8 cellular contexts compared by ENCODE assay signal in genomic region chr5:179762079-179762780, GRCh38. TPM values are rescaled to one million over a fixed set of nuclear protein-coding genes. Genes with fewer than 3 reads are reported as not detected.
DNase-seq lines count a peak whose midpoint lies in the region; ATAC-seq, FAIRE-seq and TF ChIP-seq lines count a peak whose summit lies in the region.

No MANE protein-coding gene starts in this region.

- no peak for FAIRE-seq in H54 (lab: Jason Lieb, UNC)

- H3K4me1 Mint-ChIP-seq in activated CD4-positive, alpha-beta T cell treated with anti-CD3 and anti-CD28 coated beads for 36 hours, result peaks cover 74% of the 10 kb centered on the region
- peaks cover 60% of the 10 kb centered on the region for H3K4me1 Mint-ChIP-seq in activated CD4-positive, alpha-beta memory T cell treated with anti-CD3 and anti-CD28 coated beads for 36 hours (ENCODE audit: low read depth)

- H3K36me3 Mint-ChIP-seq in activated CD4-positive, alpha-beta T cell treated with anti-CD3 and anti-CD28 coated beads for 36 hours (ENCODE audit: low read depth), result peaks cover 23% of the 10 kb centered on the region
- H3K36me3 Mint-ChIP-seq in activated CD4-positive, alpha-beta memory T cell treated with anti-CD3 and anti-CD28 coated beads for 36 hours, result peaks cover 13% of the 10 kb centered on the region

- peak overlapping the region; percentile 47 for H3K27ac Mint-ChIP-seq in activated CD4-positive, alpha-beta T cell treated with anti-CD3 and anti-CD28 coated beads for 36 hours
- peak overlapping the region; percentile 49 for H3K27ac Mint-ChIP-seq in activated CD4-positive, alpha-beta memory T cell treated with anti-CD3 and anti-CD28 coated beads for 36 hours

- no peak; the same call in 1 of the 2 replicates for TF ChIP-seq POLR2A in H54 (IDR thresholded peaks at IDR 0.05; ENCODE audit: low read depth, low read length)

- no peak overlapping the region for H3K4me3 Mint-ChIP-seq in activated CD4-positive, alpha-beta T cell treated with anti-CD3 and anti-CD28 coated beads for 36 hours
- no peak overlapping the region for H3K4me3 Mint-ChIP-seq in activated CD4-positive, alpha-beta memory T cell treated with anti-CD3 and anti-CD28 coated beads for 36 hours

- DNase-seq in activated CD4-positive, alpha-beta T cell treated with anti-CD3 and anti-CD28 coated beads for 36 hours, result peak; percentile 51
- DNase-seq in activated CD4-positive, alpha-beta T cell treated with anti-CD3 and anti-CD28 coated beads, Interleukin-2, amount 50 U/mL, for 4 hours, result no peak
- DNase-seq in Kasumi-1 (lab: John Stamatoyannopoulos, UW), result peak; percentile 75 to 76
- DNase-seq in activated CD4-positive, alpha-beta memory T cell treated with anti-CD3 and anti-CD28 coated beads for 36 hours, result peak; percentile 57
- no peak for DNase-seq in left ventricle myocardium superior
- no peak for DNase-seq in H54 (ENCODE audit: insufficient read length, low spot score)

- no peaks in the 10 kb centered on the region for H3K27me3 Mint-ChIP-seq in activated CD4-positive, alpha-beta T cell treated with anti-CD3 and anti-CD28 coated beads for 36 hours
- no peaks in the 10 kb centered on the region for H3K27me3 Mint-ChIP-seq in activated CD4-positive, alpha-beta memory T cell treated with anti-CD3 and anti-CD28 coated beads for 36 hours

- intact Hi-C loops in activated CD4-positive, alpha-beta T cell treated with anti-CD3 and anti-CD28 coated beads for 36 hours (cut with DNase I, micrococcal nuclease), result loop anchor here in 1 of 2 experiments (2.0 kb wide), 1 partner anchor 35 kb away; no protein-coding TSS in a partner anchor
- intact Hi-C loops in activated CD4-positive, alpha-beta memory T cell treated with anti-CD3 and anti-CD28 coated beads for 36 hours (cut with micrococcal nuclease), result loop anchor here (2.0 to 10.0 kb wide), 2 partner anchors 35 to 143 kb away; partner anchors contain the start of gene TBC1D9B
- intact Hi-C loops in left ventricle myocardium superior (cut with micrococcal nuclease), result no loop called here

- POLR2A ChIA-PET in activated CD4-positive, alpha-beta T cell treated with anti-CD3 and anti-CD28 coated beads for 36 hours (lab: Charles Lee), result interaction anchor here (0.6 to 1.1 kb wide), 2 partner anchors 24 to 138 kb away, joined by 3 read pairs; partner anchors contain the start of gene HNRNPH1
- POLR2A ChIA-PET in activated CD4-positive, alpha-beta memory T cell treated with anti-CD3 and anti-CD28 coated beads for 36 hours (lab: Charles Lee), result interaction anchor here (0.6 to 1.3 kb wide), 3 partner anchors 26 to 219 kb away, joined by 3 to 6 read pairs (median 4); no protein-coding TSS in a partner anchor

- H3K27ac ChIP-seq in temporal lobe (ENCODE audit: low read depth, low read length), result peak overlapping the region; percentile 53

- ATAC-seq in activated CD4-positive, alpha-beta T cell treated with anti-CD3 and anti-CD28 coated beads for 36 hours, result peak; percentile 27
- ATAC-seq in left ventricle myocardium superior (peak; percentile 22), HG02870 (IDR thresholded peaks at IDR 0.05; ENCODE audit: unreplicated experiment) (no peak)

- CTCF ChIA-PET in activated CD4-positive, alpha-beta T cell treated with anti-CD3 and anti-CD28 coated beads for 36 hours (lab: Charles Lee), result interaction anchor here (0.6 to 2.6 kb wide), 24 partner anchors 10 to 150 kb away, joined by 3 to 14 read pairs (median 6); partner anchors contain the start of gene MAML1
- CTCF ChIA-PET in activated CD4-positive, alpha-beta memory T cell treated with anti-CD3 and anti-CD28 coated beads for 36 hours (lab: Charles Lee), result interaction anchor here (1.1 to 4.9 kb wide), 27 partner anchors 8 to 446 kb away, joined by 3 to 61 read pairs (median 5); partner anchors contain the start of genes CBY3, HNRNPH1, LTC4S and MAML1

- H3K9me3 Mint-ChIP-seq in activated CD4-positive, alpha-beta T cell treated with anti-CD3 and anti-CD28 coated beads for 36 hours (ENCODE audit: low read depth), result no peaks in the 10 kb centered on the region
- no peaks in the 10 kb centered on the region for H3K9me3 Mint-ChIP-seq in activated CD4-positive, alpha-beta memory T cell treated with anti-CD3 and anti-CD28 coated beads for 36 hours

RNA-seq across cellular contexts. Expression of gene MAML1, which starts 29.6 kb away (rescaled TPM):
- total RNA-seq in activated CD4-positive, alpha-beta T cell treated with anti-CD3 and anti-CD28 coated beads for 36 hours, result 10 to 100 TPM; 25.4 to 32.6 TPM
- total RNA-seq in activated CD4-positive, alpha-beta memory T cell treated with anti-CD3 and anti-CD28 coated beads for 36 hours, result 10 to 100 TPM; 20.3 to 22.2 TPM
- 13.5 TPM for total RNA-seq in left ventricle myocardium superior
- total RNA-seq in temporal lobe, result 12.8 TPM

RNA-seq across cellular contexts. Expression of gene LTC4S, which starts 31.6 kb away (rescaled TPM):
- total RNA-seq in activated CD4-positive, alpha-beta T cell treated with anti-CD3 and anti-CD28 coated beads for 36 hours, result under 1 TPM; 0.39 to 0.42 TPM
- total RNA-seq in activated CD4-positive, alpha-beta memory T cell treated with anti-CD3 and anti-CD28 coated beads for 36 hours, result 1 to 10 TPM in 1 of 2 experiments, under 1 TPM in 1; 0.48 to 1.1 TPM
- 7.1 TPM for total RNA-seq in left ventricle myocardium superior
- 0.74 TPM for total RNA-seq in temporal lobe

RNA-seq across cellular contexts. Expression of gene MGAT4B, which starts 44.4 kb away (rescaled TPM):
- 10 to 100 TPM; 52.4 to 62.8 TPM for total RNA-seq in activated CD4-positive, alpha-beta T cell treated with anti-CD3 and anti-CD28 coated beads for 36 hours
- total RNA-seq in activated CD4-positive, alpha-beta memory T cell treated with anti-CD3 and anti-CD28 coated beads for 36 hours, result 10 to 100 TPM; 95.8 to 96.8 TPM
- total RNA-seq in left ventricle myocardium superior (110 TPM), temporal lobe (70.3 TPM)

RNA-seq across cellular contexts. Expression of gene SQSTM1, which starts 58.5 kb away (rescaled TPM):
- 10 to 100 TPM; 70.6 to 87.6 TPM for total RNA-seq in activated CD4-positive, alpha-beta T cell treated with anti-CD3 and anti-CD28 coated beads for 36 hours
- total RNA-seq in activated CD4-positive, alpha-beta memory T cell treated with anti-CD3 and anti-CD28 coated beads for 36 hours, result 100 to 1,000 TPM; 127 to 130 TPM
- total RNA-seq in left ventricle myocardium superior (434 TPM), temporal lobe (45.7 TPM)

Comparison
In these comparisons a context has a peak if more than half of its experiments do, and no peak if none do; other contexts are left out.
1. DNase-seq: peak in activated CD4-positive, alpha-beta T cell treated with anti-CD3 and anti-CD28 coated beads for 36 hours (single experiment), Kasumi-1 (2 of 2) and activated CD4-positive, alpha-beta memory T cell treated with anti-CD3 and anti-CD28 coated beads for 36 hours (single experiment); none in activated CD4-positive, alpha-beta T cell treated with anti-CD3 and anti-CD28 coated beads, Interleukin-2, amount 50 U/mL, for 4 hours (0 of 2), left ventricle myocardium superior (single experiment) and H54 (single experiment).